11 cellular contexts compared by ENCODE assay signal in genomic region chr1:193270996-193271395, GRCh38.
DNase-seq lines count a peak whose midpoint lies in the region; ATAC-seq and TF ChIP-seq lines count a peak whose summit lies in the region.
"Had no signal": no experiment of that assay in that cellular context is flagged by ENCODE, and none has a peak within 500 bp of the region (broad histone marks: within the 10 kb centered on the region; RNA-seq: fewer than 3 reads in every experiment).

No MANE protein-coding gene starts in this region.

- peaks cover 16% of the 10 kb centered on the region for H3K9me3 Mint-ChIP-seq in MCF 10A (ENCODE audit: unreplicated experiment)
- H3K9me3 Mint-ChIP-seq: stimulated activated naive CD8-positive, alpha-beta T cell treated with anti-CD3 and anti-CD28 coated beads, Interleukin-15, Interleukin-2, amounts not matched to agents 100 ng/mL and 50 ng/mL, for 24 hours had no signal

- no peaks in the 10 kb centered on the region for H3K27me3 Mint-ChIP-seq in MCF 10A (ENCODE audit: insufficient read depth, unreplicated experiment)
- H3K27me3 Mint-ChIP-seq: stimulated activated naive CD8-positive, alpha-beta T cell treated with anti-CD3 and anti-CD28 coated beads, Interleukin-15, Interleukin-2, amounts not matched to agents 100 ng/mL and 50 ng/mL, for 24 hours had no signal

- H3K9me3 ChIP-seq in mammary epithelial cell (replicated peaks; ENCODE audit: insufficient read depth, low read length) (no peaks in the 10 kb centered on the region), PC-3 (ENCODE audit: low read length) (no peaks in the 10 kb centered on the region), OCI-LY7 (ENCODE audit: low read length) (no peaks in the 10 kb centered on the region)

- intact Hi-C loops in mammary epithelial cell (cut with micrococcal nuclease) (no loop called here), MCF 10A (cut with micrococcal nuclease) (no loop called here), PC-3 (cut with micrococcal nuclease) (no loop called here), OCI-LY7 (cut with micrococcal nuclease; ENCODE audit: unreplicated experiment) (no loop called here)

- ATAC-seq in HG02970 (IDR thresholded peaks at IDR 0.05; ENCODE audit: low FRiP score, unreplicated experiment) (peak; percentile 90), PC-3 (no peak)

- no peaks in the 10 kb centered on the region for H3F3A ChIP-seq in PC-3 (ENCODE audit: low read length, unreplicated experiment)

- H3K4me3 Mint-ChIP-seq in MCF 10A (ENCODE audit: unreplicated experiment): no peak overlapping the region
- H3K4me3 Mint-ChIP-seq: stimulated activated naive CD8-positive, alpha-beta T cell treated with anti-CD3 and anti-CD28 coated beads, Interleukin-15, Interleukin-2, amounts not matched to agents 100 ng/mL and 50 ng/mL, for 24 hours had no signal

- no TSS peak for BruUV-seq in mammary epithelial cell (replicated peaks; lab: Mats Ljungman, UMichigan)
- no TSS peak for BruUV-seq in MCF 10A (replicated peaks; lab: Mats Ljungman, UMichigan)
- no TSS peak for BruUV-seq in PC-3 (replicated peaks; lab: Mats Ljungman, UMichigan)
- BruUV-seq in OCI-LY7 (replicated peaks; lab: Mats Ljungman, UMichigan): no TSS peak

- no peak overlapping the region for H3K9ac ChIP-seq in mammary epithelial cell (ENCODE audit: insufficient read depth, low read length)
- no peak overlapping the region for H3K9ac ChIP-seq in PC-3 (ENCODE audit: low read length)

- H3K36me3 Mint-ChIP-seq in MCF 10A (ENCODE audit: insufficient read depth, unreplicated experiment): peaks cover 14% of the 10 kb centered on the region

- H3K4me2 ChIP-seq in mammary epithelial cell (ENCODE audit: insufficient read depth, low read depth, low read length) (no peak overlapping the region), PC-3 (ENCODE audit: low read length) (no peak overlapping the region), OCI-LY7 (ENCODE audit: low read length) (no peak overlapping the region)

- peaks cover 10% of the 10 kb centered on the region for H3K4me1 Mint-ChIP-seq in MCF 10A (ENCODE audit: insufficient read depth, unreplicated experiment)

- H3K79me2 ChIP-seq in mammary epithelial cell (ENCODE audit: insufficient read depth, low read length) (no peaks in the 10 kb centered on the region), PC-3 (ENCODE audit: low read length) (no peaks in the 10 kb centered on the region), OCI-LY7 (ENCODE audit: insufficient read depth, low read depth, low read length) (no peaks in the 10 kb centered on the region)

- H3K4me3 ChIP-seq in mammary epithelial cell (replicated peaks in 1 of 3; ENCODE audit: insufficient read depth in 1 of 3, low read depth in 2 of 3, low read length in 3 of 3) (no peak overlapping the region), PC-3 (ENCODE audit: low read length) (no peak overlapping the region), OCI-LY7 (ENCODE audit: low read depth, low read length, poor library complexity, severe bottlenecking) (no peak overlapping the region)

- H3K9me2 ChIP-seq in PC-3 (replicated peaks; ENCODE audit: low read length) (no peaks in the 10 kb centered on the region), OCI-LY7 (ENCODE audit: insufficient read depth, low read length) (no peaks in the 10 kb centered on the region)

- H3K4me1 ChIP-seq in mammary epithelial cell (ENCODE audit: insufficient read depth, low read length) (no peaks in the 10 kb centered on the region), PC-3 (ENCODE audit: insufficient read depth, low read length) (no peaks in the 10 kb centered on the region), OCI-LY7 (ENCODE audit: insufficient read depth, low read length, poor library complexity, severe bottlenecking) (peaks cover 8% of the 10 kb centered on the region)

- H3K27ac Mint-ChIP-seq in MCF 10A (ENCODE audit: low read depth, unreplicated experiment): no peak overlapping the region
- H3K27ac Mint-ChIP-seq: stimulated activated naive CD8-positive, alpha-beta T cell treated with anti-CD3 and anti-CD28 coated beads, Interleukin-15, Interleukin-2, amounts not matched to agents 100 ng/mL and 50 ng/mL, for 24 hours had no signal

- no peaks in the 10 kb centered on the region for H4K20me1 ChIP-seq in mammary epithelial cell (ENCODE audit: insufficient read depth, low read length)
- H4K20me1 ChIP-seq in PC-3 (ENCODE audit: low read length): no peaks in the 10 kb centered on the region
- no peaks in the 10 kb centered on the region for H4K20me1 ChIP-seq in OCI-LY7 (ENCODE audit: insufficient read depth, low read length)

- WGBS in mammary epithelial cell (ENCODE audit: low coverage, missing lambda C conversion rate): 50% methylated on average over 2 of the region's 2 CpGs

- H3K36me3 ChIP-seq in mammary epithelial cell (ENCODE audit: insufficient read depth, low read length): no peaks in the 10 kb centered on the region
- H3K36me3 ChIP-seq in PC-3 (ENCODE audit: low read depth, low read length): no peaks in the 10 kb centered on the region
- no peaks in the 10 kb centered on the region for H3K36me3 ChIP-seq in OCI-LY7 (ENCODE audit: insufficient read depth, low read length)

- CTCF ChIA-PET in mammary epithelial cell (lab: Charles Lee; ENCODE audit: low non-redundant PET) (no interaction called here), MCF 10A (lab: Yijun Ruan, JAX) (interaction anchor here (1.0 kb wide), 1 partner anchor 13 kb away, joined by 3 read pairs; no protein-coding TSS in a partner anchor), PC-3 (lab: Charles Lee) (no interaction called here), OCI-LY7 (lab: Charles Lee; ENCODE audit: unreplicated experiment) (no interaction called here), GM10248 (lab: Yijun Ruan, JAX) (no interaction called here)

- no peak for TF ChIP-seq CTCF in mammary epithelial cell (conservative IDR thresholded peaks at IDR 0.05 in 1 of 2, IDR thresholded peaks at IDR 0.05 in 1 of 2; ENCODE audit: extremely low read depth in 1 of 2, insufficient read depth in 1 of 2, low read depth in 1 of 2, low read length in 2 of 2)
- TF ChIP-seq CTCF in MCF 10A (IDR thresholded peaks at IDR 0.05; ENCODE audit: unreplicated experiment): no peak
- TF ChIP-seq CTCF in PC-3 (conservative IDR thresholded peaks at IDR 0.05; ENCODE audit: low read depth, low read length): no peak
- no peak for TF ChIP-seq CTCF in OCI-LY7 (conservative IDR thresholded peaks at IDR 0.05; ENCODE audit: low read length)
- no peak for TF ChIP-seq CTCF in GM10248 (IDR thresholded peaks at IDR 0.05; ENCODE audit: control extremely low read depth, extremely low read depth, low read depth, missing control alignments)

- DNase-seq in mammary epithelial cell (peak; percentile 73), MCF 10A (ENCODE audit: unreplicated experiment) (no peak), SW480 (ENCODE audit: low spot score) (peak; percentile 8), PC-3 (no peak), CD1c-positive myeloid dendritic cell (ENCODE audit: extremely low spot score) (no peak), OCI-LY7 (ENCODE audit: low spot score) (no peak), GM10248 (ENCODE audit: extremely low spot score) (no peak)
- DNase-seq: 8988T, T-helper 9 cell had no signal

- no peak overlapping the region for H3K27ac ChIP-seq in mammary epithelial cell (ENCODE audit: insufficient read depth, low read depth, low read length)
- no peak overlapping the region for H3K27ac ChIP-seq in PC-3 (ENCODE audit: low read length)
- H3K27ac ChIP-seq in OCI-LY7 (ENCODE audit: low read depth, low read length, poor library complexity, severe bottlenecking): no peak overlapping the region

- POLR2A ChIA-PET in MCF 10A (lab: Yijun Ruan, JAX) (interaction anchor here (0.7 kb wide), 1 partner anchor 271 kb away, joined by 4 read pairs; no protein-coding TSS in a partner anchor), PC-3 (lab: Charles Lee; ENCODE audit: unreplicated experiment) (no interaction called here), OCI-LY7 (lab: Charles Lee) (no interaction called here), GM10248 (lab: Yijun Ruan, JAX) (no interaction called here)

- in situ Hi-C loops in mammary epithelial cell (cut with MboI; ENCODE audit: low sequenced_read_pairs in 2 of 2): no loop called here

- H3K27me3 ChIP-seq in mammary epithelial cell (ENCODE audit: insufficient read depth, low read length) (no peaks in the 10 kb centered on the region), PC-3 (ENCODE audit: low read length) (no peaks in the 10 kb centered on the region)

- no peak overlapping the region for H2AFZ ChIP-seq in mammary epithelial cell (ENCODE audit: low read depth, low read length)
- no peak overlapping the region for H2AFZ ChIP-seq in PC-3 (ENCODE audit: low read length)
- H2AFZ ChIP-seq in OCI-LY7 (ENCODE audit: low read length): no peak overlapping the region

- dilution Hi-C loops in mammary epithelial cell (cut with HindIII; ENCODE audit: low sequenced_read_pairs): no loop called here

Comparison
In these comparisons a context has a peak if more than half of its experiments do, and no peak if none do; other contexts are left out.
1. DNase-seq: peak in mammary epithelial cell (single experiment) and SW480 (single experiment); none in MCF 10A (single experiment), PC-3 (single experiment), CD1c-positive myeloid dendritic cell (single experiment), OCI-LY7 (single experiment) and GM10248 (single experiment).